In genomic region chr12:57620936-57621496, GRCh38 we compare ENCODE assay signal across 8 cellular contexts. TPM values are rescaled to one million over a fixed set of nuclear protein-coding genes. Genes with fewer than 3 reads are reported as not detected.
DNase-seq lines count a peak whose midpoint lies in the region; FAIRE-seq and TF ChIP-seq lines count a peak whose summit lies in the region.

No MANE protein-coding gene starts in this region.

- peaks cover 43% of the 10 kb centered on the region for H3K36me3 Mint-ChIP-seq in astrocyte (ENCODE audit: low read depth, unreplicated experiment)

- H4K20me1 ChIP-seq in astrocyte (ENCODE audit: insufficient read depth, low read length) (peaks cover 24% of the 10 kb centered on the region), OCI-LY7 (ENCODE audit: insufficient read depth, low read length) (no peaks in the 10 kb centered on the region)

- peaks cover 93% of the 10 kb centered on the region for H3K27me3 Mint-ChIP-seq in astrocyte (ENCODE audit: low read depth, unreplicated experiment)

- H3K27ac Mint-ChIP-seq in astrocyte (ENCODE audit: unreplicated experiment): no peak overlapping the region

- FAIRE-seq in astrocyte (lab: Jason Lieb, UNC): no peak

- H3K4me1 ChIP-seq in astrocyte (ENCODE audit: insufficient read depth, low read length): peaks cover 9% of the 10 kb centered on the region
- peaks cover 8% of the 10 kb centered on the region for H3K4me1 ChIP-seq in stomach smooth muscle (ENCODE audit: control insufficient read depth, insufficient read depth, low read length)
- H3K4me1 ChIP-seq in OCI-LY7 (ENCODE audit: insufficient read depth, low read length, poor library complexity, severe bottlenecking): no peaks in the 10 kb centered on the region
- H3K4me1 ChIP-seq in thyroid gland: peaks cover 6 to 20% of the 10 kb centered on the region in 2 donors

- H3K79me2 ChIP-seq in astrocyte (ENCODE audit: insufficient read depth, low read length) (no peaks in the 10 kb centered on the region), OCI-LY7 (ENCODE audit: insufficient read depth, low read depth, low read length) (no peaks in the 10 kb centered on the region)

- 3 to 8% methylated on average over 28 to 32 of the region's 42 CpGs for WGBS in thyroid gland, 2 donors

- no peak for TF ChIP-seq POLR2A in thyroid gland (IDR thresholded peaks at IDR 0.05)

- H2AFZ ChIP-seq in astrocyte (ENCODE audit: low read depth, low read length) (peak overlapping the region; percentile 40), OCI-LY7 (ENCODE audit: low read length) (no peak overlapping the region)

- H3K9me3 ChIP-seq in astrocyte (ENCODE audit: insufficient read depth, low read depth, low read length) (no peaks in the 10 kb centered on the region), stomach smooth muscle (ENCODE audit: control insufficient read depth in 2 of 2, low read length in 2 of 2) (no peaks in the 10 kb centered on the region), OCI-LY7 (ENCODE audit: low read length) (no peaks in the 10 kb centered on the region), thyroid gland (no peaks in the 10 kb centered on the region)

- H3K9me2 ChIP-seq in OCI-LY7 (ENCODE audit: insufficient read depth, low read length): no peaks in the 10 kb centered on the region

- H3K4me3 ChIP-seq in astrocyte (ENCODE audit: insufficient read depth, low read depth, low read length) (peak overlapping the region; percentile 36), stomach smooth muscle (ENCODE audit: low read length in 2 of 2) (peak overlapping the region; percentile 53 to 70), OCI-LY7 (ENCODE audit: low read depth, low read length, poor library complexity, severe bottlenecking) (no peak overlapping the region), thyroid gland (replicated peaks in 1 of 3) (peak overlapping the region in 1 of 3 donors; percentile 1)

- peak overlapping the region; percentile 91 for H3K4me2 ChIP-seq in astrocyte (ENCODE audit: low read length)
- no peak overlapping the region; the same call in 1 of the 2 replicates for H3K4me2 ChIP-seq in OCI-LY7 (ENCODE audit: low read length)

- CTCF ChIA-PET in OCI-LY7 (lab: Charles Lee; ENCODE audit: unreplicated experiment): no interaction called here

- no TSS peak for BruUV-seq in OCI-LY7 (replicated peaks; lab: Mats Ljungman, UMichigan)

- intact Hi-C loops in OCI-LY7 (cut with micrococcal nuclease; ENCODE audit: unreplicated experiment): no loop called here
- intact Hi-C loops in thyroid gland (cut with DNase I): loop anchor here (5.0 kb wide), 2 partner anchors 39 to 164 kb away; partner anchors contain the start of genes GLI1 and INHBE

- H3K9me3 Mint-ChIP-seq in astrocyte (ENCODE audit: unreplicated experiment): peaks cover 9% of the 10 kb centered on the region

- peak overlapping the region; percentile 69 for H3K4me3 Mint-ChIP-seq in astrocyte (ENCODE audit: unreplicated experiment)

- TF ChIP-seq CTCF in astrocyte (IDR thresholded peaks at IDR 0.05; ENCODE audit: insufficient read depth, low read depth, low read length) (no peak), OCI-LY7 (conservative IDR thresholded peaks at IDR 0.05; ENCODE audit: low read length) (no peak), thyroid gland (IDR thresholded peaks at IDR 0.05) (no peak)

- DNase-seq in SIG-M5 treated with dmso at 0.1 percent for 504 hours (lab: John Stamatoyannopoulos, UW; ENCODE audit: unreplicated experiment): peak; percentile 18
- DNase-seq in SIG-M5 (lab: John Stamatoyannopoulos, UW): no peak
- DNase-seq in astrocyte (ENCODE audit: low read depth): no peak
- peak; percentile 66 for DNase-seq in islet precursor cell
- no peak for DNase-seq in OCI-LY7 (ENCODE audit: low spot score)
- no peak for DNase-seq in thyroid gland
- no peak for DNase-seq in NCI-H526 (lab: John Stamatoyannopoulos, UW)

- H3K4me1 Mint-ChIP-seq in astrocyte (ENCODE audit: low read depth, unreplicated experiment): peaks cover 8% of the 10 kb centered on the region

- peaks cover 65% of the 10 kb centered on the region for H3K27me3 ChIP-seq in astrocyte (ENCODE audit: insufficient read depth, low read length)
- H3K27me3 ChIP-seq in stomach smooth muscle (ENCODE audit: control insufficient read depth in 1 of 2, insufficient read depth in 2 of 2, low read length in 2 of 2): peaks cover 9 to 10% of the 10 kb centered on the region in 2 donors
- H3K27me3 ChIP-seq in thyroid gland: peaks cover 24% of the 10 kb centered on the region

- no peak overlapping the region for H3K27ac ChIP-seq in astrocyte (ENCODE audit: low read depth, low read length)
- H3K27ac ChIP-seq in stomach smooth muscle (ENCODE audit: low read length): no peak overlapping the region
- H3K27ac ChIP-seq in OCI-LY7 (ENCODE audit: low read depth, low read length, poor library complexity, severe bottlenecking): no peak overlapping the region
- H3K27ac ChIP-seq in thyroid gland: no peak overlapping the region

- H3K36me3 ChIP-seq in astrocyte (ENCODE audit: insufficient read depth, low read length) (no peaks in the 10 kb centered on the region), stomach smooth muscle (ENCODE audit: control insufficient read depth in 2 of 2, insufficient read depth in 2 of 2, low read length in 2 of 2) (peaks cover 15 to 22% of the 10 kb centered on the region in 2 donors), OCI-LY7 (ENCODE audit: insufficient read depth, low read length) (no peaks in the 10 kb centered on the region), thyroid gland (no peaks in the 10 kb centered on the region)

- H3K9ac ChIP-seq in astrocyte (ENCODE audit: low read length): peak overlapping the region; percentile 26
- H3K9ac ChIP-seq in stomach smooth muscle (ENCODE audit: low read length in 2 of 2): no peak overlapping the region

- POLR2A ChIA-PET in OCI-LY7 (lab: Charles Lee): interaction anchor here (0.7 kb wide), 1 partner anchor 345 kb away, joined by 3 read pairs; no protein-coding TSS in a partner anchor

RNA-seq across cellular contexts. Expression of gene ARHGEF25, which starts 9.8 kb away (rescaled TPM):
- total RNA-seq in astrocyte (16.8 and 24.5 TPM in 2 replicates), OCI-LY7 (2022) (not detected in 2 replicates), thyroid gland (10 to 100 TPM in 1 of 4 donors, 1 to 10 TPM in 3; 3.3 to 25.8 (median 3.9) TPM)
- not detected in 2 replicates for total RNA-seq in OCI-LY7 (2014; rRNA removed; shearing (Covaris generic))

RNA-seq across cellular contexts. Expression of gene B4GALNT1, which starts 12.0 kb away (rescaled TPM):
- total RNA-seq in astrocyte (2.5 and 2.6 TPM in 2 replicates), OCI-LY7 (2022) (3.1 and 3.8 TPM in 2 replicates), thyroid gland (1 to 10 TPM in 3 of 4 donors, under 1 TPM in 1; 0.88 to 7.9 (median 2.2) TPM)
- total RNA-seq in OCI-LY7 (2014; rRNA removed; shearing (Covaris generic)): 1.1 and 1.2 TPM in 2 replicates

RNA-seq across cellular contexts. Expression of gene DTX3, which starts 16.4 kb away (rescaled TPM):
- total RNA-seq in astrocyte (18.3 and 20.8 TPM in 2 replicates), OCI-LY7 (2022) (0.11 TPM in 1 of 2 replicates, not detected in the other), thyroid gland (10 to 100 TPM; 29.2 to 42.0 (median 33.9) TPM)
- total RNA-seq in OCI-LY7 (2014; rRNA removed; shearing (Covaris generic)): not detected in 2 replicates

RNA-seq across cellular contexts. Expression of gene PIP4K2C, which starts 30.0 kb away (rescaled TPM):
- total RNA-seq in astrocyte (43.3 and 43.6 TPM in 2 replicates), OCI-LY7 (2022) (14.8 and 15.9 TPM in 2 replicates), thyroid gland (10 to 100 TPM; 29.6 to 82.6 (median 59.2) TPM)
- total RNA-seq in OCI-LY7 (2014; rRNA removed; shearing (Covaris generic)): 9.0 and 14.5 TPM in 2 replicates

Comparison
In these comparisons a context has a peak if more than half of its experiments do, and no peak if none do; other contexts are left out.
1. DNase-seq: peak in SIG-M5 treated with dmso at 0.1 percent for 504 hours (single experiment) and islet precursor cell (single experiment); none in SIG-M5 (single experiment), astrocyte (single experiment), OCI-LY7 (single experiment), thyroid gland (0 of 2) and NCI-H526 (0 of 2).
2. RNA of gene DTX3, which starts 16.4 kb away (total RNA-seq): 29.2 to 42.0 TPM in thyroid gland and 18.3 to 20.8 TPM in astrocyte; 0.11 TPM in OCI-LY7; every median in the first group is over 10 times any median in the second.